Comparison of ENCODE assay signal across 1 cellular context in the genomic region with DNA sequence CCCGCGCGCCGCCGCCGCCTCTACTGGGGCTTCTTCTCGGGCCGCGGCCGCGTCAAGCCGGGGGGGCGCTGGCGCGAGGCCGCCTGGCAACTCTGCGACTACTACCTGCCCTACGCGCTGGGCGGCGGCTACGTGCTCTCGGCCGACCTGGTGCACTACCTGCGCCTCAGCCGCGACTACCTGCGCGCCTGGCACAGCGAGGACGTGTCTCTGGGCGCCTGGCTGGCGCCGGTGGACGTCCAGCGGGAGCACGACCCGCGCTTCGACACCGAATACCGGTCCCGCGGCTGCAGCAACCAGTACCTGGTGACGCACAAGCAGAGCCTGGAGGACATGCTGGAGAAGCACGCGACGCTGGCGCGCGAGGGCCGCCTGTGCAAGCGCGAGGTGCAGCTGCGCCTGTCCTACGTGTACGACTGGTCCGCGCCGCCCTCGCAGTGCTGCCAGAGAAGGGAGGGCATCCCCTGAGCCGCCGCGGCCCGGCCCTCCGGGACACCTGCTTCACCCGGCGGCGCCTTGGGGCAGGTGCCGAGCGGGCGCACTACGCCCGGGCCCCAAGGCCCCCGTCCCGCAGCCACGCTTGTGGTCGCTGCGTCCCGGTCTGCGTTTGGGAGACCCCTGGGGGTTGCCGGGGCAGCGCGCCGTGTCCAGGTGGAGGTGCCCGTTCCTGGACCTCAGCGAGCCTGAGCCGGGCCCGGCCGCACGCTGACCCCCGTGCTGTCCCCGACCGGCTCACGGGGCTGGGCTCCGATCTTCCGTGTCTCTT.
TF ChIP-seq lines count a peak whose summit lies in the region.

No MANE protein-coding gene starts in this region.

TF ChIP-seq in WTC11, 78 proteins besides CTCF, POLR2A, EP300 and RAD21:
- TF ChIP-seq OVOL2 (CRISPR knock-in tag; IDR thresholded peaks at IDR 0.05; ENCODE audit: borderline replicate concordance) (no peak), MYBL2 (CRISPR knock-in tag; IDR thresholded peaks at IDR 0.05) (0 out of 2 replicates have a peak, but pooled peaks have one; percentile 16), IRF2 (CRISPR knock-in tag; IDR thresholded peaks at IDR 0.05; ENCODE audit: borderline replicate concordance, low read depth) (peak; percentile 14), FOXK1 (CRISPR knock-in tag; IDR thresholded peaks at IDR 0.05) (no peak), ZNF263 (CRISPR knock-in tag; IDR thresholded peaks at IDR 0.05; ENCODE audit: low read depth) (no peak), FOXP4 (CRISPR knock-in tag; IDR thresholded peaks at IDR 0.05) (peak; percentile 1; the same call in 1 of the 2 replicates), NFYB (CRISPR knock-in tag; conservative IDR thresholded peaks at IDR 0.05; ENCODE audit: low read depth) (no peak), PRDM15 (CRISPR knock-in tag; IDR thresholded peaks at IDR 0.05) (peak; percentile 8)
- TF ChIP-seq, protein P1, sequence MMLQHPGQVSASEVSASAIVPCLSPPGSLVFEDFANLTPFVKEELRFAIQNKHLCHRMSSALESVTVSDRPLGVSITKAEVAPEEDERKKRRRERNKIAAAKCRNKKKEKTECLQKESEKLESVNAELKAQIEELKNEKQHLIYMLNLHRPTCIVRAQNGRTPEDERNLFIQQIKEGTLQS (CRISPR knock-in tag; conservative IDR thresholded peaks at IDR 0.05): no peak
